In genomic region chr11:250740-251299, GRCh38 we compare ENCODE assay signal across 8 cellular contexts. TPM values are rescaled to one million over a fixed set of nuclear protein-coding genes. Genes with fewer than 3 reads are reported as not detected.
DNase-seq lines count a peak whose midpoint lies in the region; ATAC-seq and TF ChIP-seq lines count a peak whose summit lies in the region.

No MANE protein-coding gene starts in this region.

- TF ChIP-seq CTCF in foreskin keratinocyte (conservative IDR thresholded peaks at IDR 0.05): peak; percentile 73
- TF ChIP-seq CTCF in progenitor cell of endocrine pancreas (IDR thresholded peaks at IDR 0.05; ENCODE audit: unreplicated experiment): peak; percentile 72

- no peak overlapping the region for H3K4me3 Mint-ChIP-seq in activated T-helper 1 cell treated with anti-CD3 and anti-CD28 coated beads, Interleukin-12 subunit alpha, Interleukin-12 subunit beta, Interleukin-2, Interleukin-4 antibody, amounts not matched to agents 30 ng/mL and 10 ng/mL and 1 ng/mL, durations not matched to agents 14 hours and 24 hours and 36 hours
- no peak overlapping the region for H3K4me3 Mint-ChIP-seq in progenitor cell of endocrine pancreas (ENCODE audit: low read depth)

- peak overlapping the region; percentile 1 for H3K27ac Mint-ChIP-seq in activated T-helper 1 cell treated with anti-CD3 and anti-CD28 coated beads, Interleukin-12 subunit alpha, Interleukin-12 subunit beta, Interleukin-2, Interleukin-4 antibody, amounts not matched to agents 30 ng/mL and 10 ng/mL and 1 ng/mL, durations not matched to agents 14 hours and 24 hours and 36 hours
- H3K27ac Mint-ChIP-seq in progenitor cell of endocrine pancreas: no peak overlapping the region

- peaks cover 26% of the 10 kb centered on the region for H3K4me1 Mint-ChIP-seq in activated T-helper 1 cell treated with anti-CD3 and anti-CD28 coated beads, Interleukin-12 subunit alpha, Interleukin-12 subunit beta, Interleukin-2, Interleukin-4 antibody, amounts not matched to agents 30 ng/mL and 10 ng/mL and 1 ng/mL, durations not matched to agents 14 hours and 24 hours and 36 hours (ENCODE audit: low read depth)
- no peaks in the 10 kb centered on the region for H3K4me1 Mint-ChIP-seq in progenitor cell of endocrine pancreas (ENCODE audit: low read depth)

- H3K27me3 ChIP-seq in foreskin keratinocyte: no peaks in the 10 kb centered on the region

- no peak overlapping the region for H3K27ac ChIP-seq in foreskin keratinocyte

- ATAC-seq in foreskin keratinocyte: peak; percentile 63
- ATAC-seq in HG02885 (IDR thresholded peaks at IDR 0.05; ENCODE audit: poor library complexity, unreplicated experiment): no peak
- no peak for ATAC-seq in GM18861 (IDR thresholded peaks at IDR 0.05; ENCODE audit: unreplicated experiment)

- peaks cover 64% of the 10 kb centered on the region for H3K36me3 Mint-ChIP-seq in activated T-helper 1 cell treated with anti-CD3 and anti-CD28 coated beads, Interleukin-12 subunit alpha, Interleukin-12 subunit beta, Interleukin-2, Interleukin-4 antibody, amounts not matched to agents 30 ng/mL and 10 ng/mL and 1 ng/mL, durations not matched to agents 14 hours and 24 hours and 36 hours (ENCODE audit: low read depth)
- H3K36me3 Mint-ChIP-seq in progenitor cell of endocrine pancreas (ENCODE audit: insufficient read depth): peaks cover 29% of the 10 kb centered on the region

- DNase-seq in NCI-H526 (lab: John Stamatoyannopoulos, UW) (peak; percentile 19 to 71), NCI-H526 treated with DMSO at 0.1 percent for 48 hours (lab: John Stamatoyannopoulos, UW) (no peak), OCI-M1 (lab: John Stamatoyannopoulos, UW) (peak; percentile 72), foreskin keratinocyte (peak in 1 of 2 donors; percentile 30), progenitor cell of endocrine pancreas (ENCODE audit: low spot score, unreplicated experiment) (peak; percentile 43)
- peak; percentile 65 for DNase-seq in activated T-helper 1 cell treated with anti-CD3 and anti-CD28 coated beads, Interleukin-12 subunit alpha, Interleukin-12 subunit beta, Interleukin-2, Interleukin-4 antibody, amounts not matched to agents 30 ng/mL and 10 ng/mL and 1 ng/mL, durations not matched to agents 14 hours and 24 hours and 36 hours (ENCODE audit: low spot score)

- H3K27me3 Mint-ChIP-seq in activated T-helper 1 cell treated with anti-CD3 and anti-CD28 coated beads, Interleukin-12 subunit alpha, Interleukin-12 subunit beta, Interleukin-2, Interleukin-4 antibody, amounts not matched to agents 30 ng/mL and 10 ng/mL and 1 ng/mL, durations not matched to agents 14 hours and 24 hours and 36 hours (ENCODE audit: insufficient read depth): no peaks in the 10 kb centered on the region
- H3K27me3 Mint-ChIP-seq in progenitor cell of endocrine pancreas: no peaks in the 10 kb centered on the region

- intact Hi-C loops in activated T-helper 1 cell treated with anti-CD3 and anti-CD28 coated beads, Interleukin-12 subunit alpha, Interleukin-12 subunit beta, Interleukin-2, Interleukin-4 antibody, amounts not matched to agents 30 ng/mL and 10 ng/mL and 1 ng/mL, durations not matched to agents 14 hours and 24 hours and 36 hours (cut with micrococcal nuclease): loop anchor here (2.0 to 5.0 kb wide), 3 partner anchors 36 to 104 kb away; partner anchors contain the start of gene PGGHG

- no peaks in the 10 kb centered on the region for H3K9me3 Mint-ChIP-seq in activated T-helper 1 cell treated with anti-CD3 and anti-CD28 coated beads, Interleukin-12 subunit alpha, Interleukin-12 subunit beta, Interleukin-2, Interleukin-4 antibody, amounts not matched to agents 30 ng/mL and 10 ng/mL and 1 ng/mL, durations not matched to agents 14 hours and 24 hours and 36 hours
- H3K9me3 Mint-ChIP-seq in progenitor cell of endocrine pancreas (ENCODE audit: low read depth): no peaks in the 10 kb centered on the region

- no peaks in the 10 kb centered on the region for H3K4me1 ChIP-seq in foreskin keratinocyte

RNA-seq across cellular contexts. Expression of gene PSMD13, which starts 14.0 kb away (rescaled TPM):
- total RNA-seq in activated T-helper 1 cell treated with anti-CD3 and anti-CD28 coated beads, Interleukin-12 subunit alpha, Interleukin-12 subunit beta, Interleukin-2, Interleukin-4 antibody, amounts not matched to agents 30 ng/mL and 10 ng/mL and 1 ng/mL, durations not matched to agents 14 hours and 24 hours and 36 hours: 261 and 266 TPM in 2 replicates
- total RNA-seq in foreskin keratinocyte (163 and 185 TPM in 2 replicates), progenitor cell of endocrine pancreas (100 and 103 TPM in 2 replicates)
- 182 and 190 TPM in 2 replicates for polyA plus RNA-seq in foreskin keratinocyte

RNA-seq across cellular contexts. Expression of gene SIRT3, which starts 14.7 kb away (rescaled TPM):
- total RNA-seq in activated T-helper 1 cell treated with anti-CD3 and anti-CD28 coated beads, Interleukin-12 subunit alpha, Interleukin-12 subunit beta, Interleukin-2, Interleukin-4 antibody, amounts not matched to agents 30 ng/mL and 10 ng/mL and 1 ng/mL, durations not matched to agents 14 hours and 24 hours and 36 hours: 11.6 and 14.8 TPM in 2 replicates
- 8.0 and 8.1 TPM in 2 replicates for total RNA-seq in foreskin keratinocyte
- polyA plus RNA-seq in foreskin keratinocyte: 9.5 and 11.4 TPM in 2 replicates
- 27.0 and 29.3 TPM in 2 replicates for total RNA-seq in progenitor cell of endocrine pancreas

RNA-seq across cellular contexts. Expression of gene NLRP6, which starts 27.4 kb away (rescaled TPM):
- total RNA-seq in activated T-helper 1 cell treated with anti-CD3 and anti-CD28 coated beads, Interleukin-12 subunit alpha, Interleukin-12 subunit beta, Interleukin-2, Interleukin-4 antibody, amounts not matched to agents 30 ng/mL and 10 ng/mL and 1 ng/mL, durations not matched to agents 14 hours and 24 hours and 36 hours: 4.9 and 5.2 TPM in 2 replicates
- not detected in 2 replicates for total RNA-seq in foreskin keratinocyte
- not detected in 2 replicates for polyA plus RNA-seq in foreskin keratinocyte
- not detected in 2 replicates for total RNA-seq in progenitor cell of endocrine pancreas

RNA-seq across cellular contexts. Expression of gene PGGHG, which starts 38.1 kb away (rescaled TPM):
- total RNA-seq in activated T-helper 1 cell treated with anti-CD3 and anti-CD28 coated beads, Interleukin-12 subunit alpha, Interleukin-12 subunit beta, Interleukin-2, Interleukin-4 antibody, amounts not matched to agents 30 ng/mL and 10 ng/mL and 1 ng/mL, durations not matched to agents 14 hours and 24 hours and 36 hours: 164 and 167 TPM in 2 replicates
- total RNA-seq in foreskin keratinocyte: 7.3 and 12.3 TPM in 2 replicates
- 7.5 and 10.2 TPM in 2 replicates for polyA plus RNA-seq in foreskin keratinocyte
- 67.0 and 74.7 TPM in 2 replicates for total RNA-seq in progenitor cell of endocrine pancreas

RNA-seq across cellular contexts. Expression of gene RIC8A, which starts 43.3 kb away (rescaled TPM):
- 132 and 149 TPM in 2 replicates for total RNA-seq in activated T-helper 1 cell treated with anti-CD3 and anti-CD28 coated beads, Interleukin-12 subunit alpha, Interleukin-12 subunit beta, Interleukin-2, Interleukin-4 antibody, amounts not matched to agents 30 ng/mL and 10 ng/mL and 1 ng/mL, durations not matched to agents 14 hours and 24 hours and 36 hours
- 143 and 159 TPM in 2 replicates for total RNA-seq in foreskin keratinocyte
- 113 and 121 TPM in 2 replicates for polyA plus RNA-seq in foreskin keratinocyte
- 83.7 and 88.0 TPM in 2 replicates for total RNA-seq in progenitor cell of endocrine pancreas
